9 cellular contexts compared by ENCODE assay signal in the genomic region with DNA sequence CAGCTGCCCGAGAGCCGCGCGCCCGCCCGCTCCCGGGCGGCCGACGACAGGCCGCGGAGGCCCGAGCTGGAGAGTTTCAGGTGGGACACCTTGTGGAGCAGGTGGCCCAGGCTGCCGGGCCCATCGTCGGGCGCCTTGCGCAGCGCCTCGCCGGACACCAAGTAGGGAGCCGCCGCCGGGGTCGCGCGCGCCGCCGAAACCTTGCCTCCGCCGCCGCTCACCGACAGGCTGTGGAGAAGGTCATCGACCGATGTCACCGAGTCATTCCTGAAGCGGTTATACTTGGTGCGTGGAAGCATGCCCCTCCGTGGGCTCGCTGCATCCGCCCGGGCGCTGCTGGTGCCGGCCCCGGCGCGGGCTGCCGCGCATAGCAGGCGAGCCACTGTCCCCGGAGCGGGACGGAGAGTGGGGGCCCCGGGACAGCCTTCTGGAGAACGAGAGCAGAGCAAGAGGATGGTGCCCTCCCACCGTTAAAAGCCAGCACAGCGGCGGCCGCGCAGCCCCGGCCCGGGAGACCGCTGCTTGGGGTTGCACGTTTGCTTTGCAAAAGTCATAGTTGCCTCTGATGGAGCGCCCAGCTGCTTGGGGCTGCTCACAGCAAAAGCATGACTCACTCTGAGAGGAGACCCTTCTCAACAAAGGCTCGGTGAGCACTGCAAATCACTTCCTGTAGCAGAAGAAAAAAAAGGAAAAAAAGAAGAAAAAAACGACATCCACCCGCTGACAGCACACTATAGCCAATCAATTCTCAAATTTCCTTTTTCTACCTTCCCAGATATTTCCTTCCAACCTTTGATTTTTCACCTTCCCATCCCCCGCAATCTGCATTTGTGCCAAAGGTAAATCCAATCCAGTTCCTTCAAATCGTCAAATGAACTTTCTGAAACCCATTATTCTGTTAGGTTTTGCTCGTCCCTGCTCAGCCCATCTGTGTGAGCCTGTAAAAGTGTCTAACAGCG. TPM values are rescaled to one million over a fixed set of nuclear protein-coding genes. Genes with fewer than 3 reads are reported as not detected.
A peak's percentile ranks its signal among the peaks of the same experiment; 100 is the strongest.
DNase-seq lines count a peak whose midpoint lies in the region; FAIRE-seq and TF ChIP-seq lines count a peak whose summit lies in the region.
"Had no signal": no experiment of that assay in that cellular context is flagged by ENCODE, and none has a peak within 500 bp of the region (broad histone marks: within the 10 kb centered on the region; RNA-seq: fewer than 3 reads in every experiment).

A gene with protein sequence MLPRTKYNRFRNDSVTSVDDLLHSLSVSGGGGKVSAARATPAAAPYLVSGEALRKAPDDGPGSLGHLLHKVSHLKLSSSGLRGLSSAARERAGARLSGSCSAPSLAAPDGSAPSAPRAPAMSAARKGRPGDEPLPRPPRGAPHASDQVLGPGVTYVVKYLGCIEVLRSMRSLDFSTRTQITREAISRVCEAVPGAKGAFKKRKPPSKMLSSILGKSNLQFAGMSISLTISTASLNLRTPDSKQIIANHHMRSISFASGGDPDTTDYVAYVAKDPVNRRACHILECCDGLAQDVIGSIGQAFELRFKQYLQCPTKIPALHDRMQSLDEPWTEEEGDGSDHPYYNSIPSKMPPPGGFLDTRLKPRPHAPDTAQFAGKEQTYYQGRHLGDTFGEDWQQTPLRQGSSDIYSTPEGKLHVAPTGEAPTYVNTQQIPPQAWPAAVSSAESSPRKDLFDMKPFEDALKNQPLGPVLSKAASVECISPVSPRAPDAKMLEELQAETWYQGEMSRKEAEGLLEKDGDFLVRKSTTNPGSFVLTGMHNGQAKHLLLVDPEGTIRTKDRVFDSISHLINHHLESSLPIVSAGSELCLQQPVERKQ (minus strand): TSS at position 657 of the 959 bp plus-strand sequence. CDS start 358 bp downstream, at position 299.

- TF ChIP-seq POLR2A in spleen (IDR thresholded peaks at IDR 0.05) (no peak), GM12892 (IDR thresholded peaks at IDR 0.05; ENCODE audit: low read depth, low read length) (no peak)

- DNase-seq in NCI-H1417 (lab: John Stamatoyannopoulos, UW) (peak in 2 of 3 experiments; percentile 53 to 58), NCI-H1417 treated with DMSO at 0.1 percent for 48 hours (lab: John Stamatoyannopoulos, UW) (no peak), spleen (no peak), MV-4-11 (lab: John Stamatoyannopoulos, UW) (no peak), GM10266 (ENCODE audit: extremely low spot score) (no peak), GM12892 (ENCODE audit: insufficient read length) (no peak)
- peak; percentile 60 for DNase-seq in activated CD8-positive, alpha-beta memory T cell treated with anti-CD3 and anti-CD28 coated beads, Interleukin-2, amount 50 U/mL, for 48 hours

- peaks cover 41% of the 10 kb centered on the region for H3K27me3 ChIP-seq in iPS-18a (ENCODE audit: control insufficient read depth, insufficient read depth, low read length)
- peaks cover 0 to 80% (median 49%) of the 10 kb centered on the region in 7 donors for H3K27me3 ChIP-seq in spleen (replicated peaks in 1 of 7)

- H3K36me3 ChIP-seq in iPS-18a (ENCODE audit: control insufficient read depth, low read depth, low read length) (no peaks in the 10 kb centered on the region), spleen (no peaks in the 10 kb centered on the region)

- H3K9ac ChIP-seq in iPS-18a (ENCODE audit: low read length): peak within 1 kb of the TSS; percentile 60

- H3K9me3 ChIP-seq in iPS-18a (ENCODE audit: control insufficient read depth, low read depth, low read length): no peaks in the 10 kb centered on the region
- no peaks in the 10 kb centered on the region for H3K9me3 ChIP-seq in spleen

- intact Hi-C loops in spleen (cut with DNase I; ENCODE audit: low total_unique reads): no loop called here

- H3K4me1 ChIP-seq in iPS-18a (ENCODE audit: control insufficient read depth, low read depth, low read length) (peaks cover 26% of the 10 kb centered on the region), spleen (peaks cover 12 to 42% (median 31%) of the 10 kb centered on the region in 6 donors)

- no peak within 1 kb of the TSS for H3K27ac ChIP-seq in iPS-18a (ENCODE audit: low read length)
- peak within 1 kb of the TSS in 5 of 8 donors; percentile 55 to 75 (median 66) for H3K27ac ChIP-seq in spleen

- H3K4me3 ChIP-seq in iPS-18a (ENCODE audit: low read length) (peak within 1 kb of the TSS; percentile 60), spleen (peak within 1 kb of the TSS; percentile 6 to 60 (median 27))

- no peak for FAIRE-seq in GM12892 (lab: Jason Lieb, UNC)
- FAIRE-seq: TTC549 had no signal

- no peak for TF ChIP-seq CTCF in spleen (IDR thresholded peaks at IDR 0.05 in 8 of 11, conservative IDR thresholded peaks at IDR 0.05 in 3 of 11)
- TF ChIP-seq CTCF in GM10266 (IDR thresholded peaks at IDR 0.05; ENCODE audit: control insufficient read depth, insufficient read depth, low read depth, missing control alignments): no peak

- WGBS in spleen, 5 donors: 6 to 16% (median 7%) methylated on average over 15 to 73 of the region's 73 CpGs

RNA-seq across cellular contexts. Expression of the gene that starts here (rescaled TPM):
- total RNA-seq in spleen: under 1 TPM in 6 of 7 donors, not detected in 1; 0.05 to 0.70 (median 0.09) TPM
- under 1 TPM; 0.03 to 0.06 (median 0.04) TPM for polyA plus RNA-seq in spleen
- polyA plus RNA-seq in GM12892 (2012; ENCODE audit: missing spikeins): 0.04 TPM

Comparison
In these comparisons a context has a peak if more than half of its experiments do, and no peak if none do; other contexts are left out.
1. DNase-seq: peak in NCI-H1417 (2 of 3) and activated CD8-positive, alpha-beta memory T cell treated with anti-CD3 and anti-CD28 coated beads, Interleukin-2, amount 50 U/mL, for 48 hours (single experiment); none in NCI-H1417 treated with DMSO at 0.1 percent for 48 hours (single experiment), spleen (single experiment), MV-4-11 (single experiment), GM10266 (single experiment) and GM12892 (single experiment).